Comparison of ENCODE assay signal across 12 cellular contexts in genomic region chr6:71403422-71404134, GRCh38.
DNase-seq lines count a peak whose midpoint lies in the region; ATAC-seq and TF ChIP-seq lines count a peak whose summit lies in the region.
"Had no signal": no experiment of that assay in that cellular context is flagged by ENCODE, and none has a peak within 500 bp of the region (broad histone marks: within the 10 kb centered on the region; RNA-seq: fewer than 3 reads in every experiment).

No MANE protein-coding gene starts in this region.

- H3K27me3 Mint-ChIP-seq in neural crest cell (ENCODE audit: low read depth) = no peaks in the 10 kb centered on the region
- H3K27me3 Mint-ChIP-seq in CD4-positive, alpha-beta T cell = peaks cover 23% of the 10 kb centered on the region

- POLR2A ChIA-PET in CD4-positive, alpha-beta T cell (lab: Charles Lee) = no interaction called here

- H3K4me1 Mint-ChIP-seq in neural crest cell = peaks cover 43% of the 10 kb centered on the region
- H3K4me1 Mint-ChIP-seq in stimulated activated effector memory CD8-positive, alpha-beta T cell treated with anti-CD3 and anti-CD28 coated beads, Interleukin-12 subunit alpha, Interleukin-12 subunit beta, amount 100 ng/mL, for 72 hours = no peaks in the 10 kb centered on the region
- no peaks in the 10 kb centered on the region for H3K4me1 Mint-ChIP-seq in CD4-positive, alpha-beta T cell (ENCODE audit: low read depth)
- H3K4me1 Mint-ChIP-seq: CD14-positive monocyte had no signal

- H3K36me3 Mint-ChIP-seq in neural crest cell (ENCODE audit: low read depth) = no peaks in the 10 kb centered on the region
- H3K36me3 Mint-ChIP-seq in stimulated activated effector memory CD8-positive, alpha-beta T cell treated with anti-CD3 and anti-CD28 coated beads, Interleukin-12 subunit alpha, Interleukin-12 subunit beta, amount 100 ng/mL, for 72 hours = no peaks in the 10 kb centered on the region
- H3K36me3 Mint-ChIP-seq in CD4-positive, alpha-beta T cell (ENCODE audit: low read depth) = no peaks in the 10 kb centered on the region
- H3K36me3 Mint-ChIP-seq: CD14-positive monocyte had no signal

- no peaks in the 10 kb centered on the region for H3K27me3 ChIP-seq in CD4-positive, alpha-beta T cell (ENCODE audit: control insufficient read depth, insufficient read depth, low read length)

- H3K27ac Mint-ChIP-seq in neural crest cell (ENCODE audit: unreplicated experiment) = peak overlapping the region; percentile 35
- no peak overlapping the region for H3K27ac Mint-ChIP-seq in stimulated activated effector memory CD8-positive, alpha-beta T cell treated with anti-CD3 and anti-CD28 coated beads, Interleukin-12 subunit alpha, Interleukin-12 subunit beta, amount 100 ng/mL, for 72 hours
- no peak overlapping the region for H3K27ac Mint-ChIP-seq in CD4-positive, alpha-beta T cell
- H3K27ac Mint-ChIP-seq: activated B cell treated with CpG ODN at 0.5 μM for 24 hours, CD14-positive monocyte had no signal

- ATAC-seq in stimulated activated effector memory CD8-positive, alpha-beta T cell treated with anti-CD3 and anti-CD28 coated beads, Interleukin-12 subunit alpha, Interleukin-12 subunit beta, amount 100 ng/mL, for 72 hours = no peak
- no peak for ATAC-seq in GM21381 (IDR thresholded peaks at IDR 0.05; ENCODE audit: unreplicated experiment)
- ATAC-seq in CD4-positive, alpha-beta T cell (ENCODE audit: poor library complexity) = no peak

- DNase-seq in DMS79 (lab: John Stamatoyannopoulos, UW) (peak; percentile 14), RPMI7951 (ENCODE audit: low read depth) (peak; percentile 21), epithelial cell of esophagus (ENCODE audit: low read depth) (peak; percentile 28), neural crest cell (ENCODE audit: low read depth, low spot score) (no peak)
- DNase-seq in stimulated activated CD4-positive, alpha-beta T cell treated with anti-CD3 and anti-CD28 coated beads, Interleukin-15, amount 100 ng/mL, for 24 hours = no peak
- no peak for DNase-seq in stimulated activated effector memory CD8-positive, alpha-beta T cell treated with anti-CD3 and anti-CD28 coated beads, Interleukin-12 subunit alpha, Interleukin-12 subunit beta, amount 100 ng/mL, for 72 hours (ENCODE audit: low spot score in 2 of 2)
- DNase-seq in CD4-positive, alpha-beta T cell = no peak
- DNase-seq: activated B cell treated with CpG ODN at 0.5 μM for 24 hours; activated naive CD4-positive, alpha-beta T cell treated with anti-CD3 and anti-CD28 coated beads, Interleukin-2, amount 50 U/mL, for 16 hours; Kasumi-1 had no signal

- H3K9me3 Mint-ChIP-seq in neural crest cell = no peaks in the 10 kb centered on the region
- no peaks in the 10 kb centered on the region for H3K9me3 Mint-ChIP-seq in stimulated activated effector memory CD8-positive, alpha-beta T cell treated with anti-CD3 and anti-CD28 coated beads, Interleukin-12 subunit alpha, Interleukin-12 subunit beta, amount 100 ng/mL, for 72 hours
- H3K9me3 Mint-ChIP-seq in CD4-positive, alpha-beta T cell = no peaks in the 10 kb centered on the region
- H3K9me3 Mint-ChIP-seq: activated B cell treated with CpG ODN at 0.5 μM for 24 hours had no signal

- TF ChIP-seq CTCF in epithelial cell of esophagus (IDR thresholded peaks at IDR 0.05; ENCODE audit: insufficient read depth, low read depth, low read length, missing control alignments) (no peak), neural crest cell (conservative IDR thresholded peaks at IDR 0.05) (no peak)
- TF ChIP-seq CTCF in CD4-positive, alpha-beta T cell (IDR thresholded peaks at IDR 0.05) = no peak

- H3K9me3 ChIP-seq in CD4-positive, alpha-beta T cell (ENCODE audit: control insufficient read depth, low read length) = no peaks in the 10 kb centered on the region

- no peak overlapping the region for H3K4me3 ChIP-seq in epithelial cell of esophagus (ENCODE audit: low read length)

- intact Hi-C loops in CD4-positive, alpha-beta T cell (cut with DNase I, micrococcal nuclease) = no loop called here

- CTCF ChIA-PET in CD4-positive, alpha-beta T cell (lab: Charles Lee) = no interaction called here

- H3K27ac ChIP-seq in CD4-positive, alpha-beta T cell (ENCODE audit: low read depth, low read length) = no peak overlapping the region

- no peak overlapping the region for H3K4me3 Mint-ChIP-seq in neural crest cell
- no peak overlapping the region for H3K4me3 Mint-ChIP-seq in stimulated activated effector memory CD8-positive, alpha-beta T cell treated with anti-CD3 and anti-CD28 coated beads, Interleukin-12 subunit alpha, Interleukin-12 subunit beta, amount 100 ng/mL, for 72 hours
- H3K4me3 Mint-ChIP-seq in CD4-positive, alpha-beta T cell = no peak overlapping the region
- H3K4me3 Mint-ChIP-seq: activated B cell treated with CpG ODN at 0.5 μM for 24 hours, CD14-positive monocyte had no signal

Comparison
In these comparisons a context has a peak if more than half of its experiments do, and no peak if none do; other contexts are left out.
1. DNase-seq: peak in DMS79 (single experiment), RPMI7951 (single experiment) and epithelial cell of esophagus (single experiment); none in neural crest cell (single experiment), stimulated activated CD4-positive, alpha-beta T cell treated with anti-CD3 and anti-CD28 coated beads, Interleukin-15, amount 100 ng/mL, for 24 hours (single experiment), stimulated activated effector memory CD8-positive, alpha-beta T cell treated with anti-CD3 and anti-CD28 coated beads, Interleukin-12 subunit alpha, Interleukin-12 subunit beta, amount 100 ng/mL, for 72 hours (0 of 2) and CD4-positive, alpha-beta T cell (0 of 10).